In the genomic region with DNA sequence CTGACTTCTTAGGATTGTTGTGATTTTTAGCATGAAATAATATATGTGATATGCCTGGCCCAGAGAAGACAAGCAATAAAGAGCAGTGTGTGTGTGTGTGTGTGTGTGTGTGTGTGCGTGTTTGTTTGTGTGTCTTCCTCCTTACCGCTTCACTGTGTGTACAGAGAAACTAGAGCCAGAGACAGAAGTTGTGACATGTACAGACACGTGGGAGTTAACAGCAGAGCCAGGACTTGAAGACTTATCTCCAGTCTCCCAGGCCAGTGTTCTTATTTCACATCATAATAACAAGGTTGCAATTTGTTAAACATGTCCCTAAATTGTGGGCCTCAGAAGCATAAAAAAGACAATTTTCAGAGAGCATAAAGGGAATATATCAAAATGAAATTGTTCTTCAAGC, we compare ENCODE assay signal across 1 cellular context.
TF ChIP-seq lines count a peak whose summit lies in the region.

No MANE protein-coding gene starts in this region.

TF ChIP-seq in HEK293, 187 proteins besides CTCF, POLR2A, EP300 and RAD21 (continued from another document):
- TF ChIP-seq, protein P1, sequence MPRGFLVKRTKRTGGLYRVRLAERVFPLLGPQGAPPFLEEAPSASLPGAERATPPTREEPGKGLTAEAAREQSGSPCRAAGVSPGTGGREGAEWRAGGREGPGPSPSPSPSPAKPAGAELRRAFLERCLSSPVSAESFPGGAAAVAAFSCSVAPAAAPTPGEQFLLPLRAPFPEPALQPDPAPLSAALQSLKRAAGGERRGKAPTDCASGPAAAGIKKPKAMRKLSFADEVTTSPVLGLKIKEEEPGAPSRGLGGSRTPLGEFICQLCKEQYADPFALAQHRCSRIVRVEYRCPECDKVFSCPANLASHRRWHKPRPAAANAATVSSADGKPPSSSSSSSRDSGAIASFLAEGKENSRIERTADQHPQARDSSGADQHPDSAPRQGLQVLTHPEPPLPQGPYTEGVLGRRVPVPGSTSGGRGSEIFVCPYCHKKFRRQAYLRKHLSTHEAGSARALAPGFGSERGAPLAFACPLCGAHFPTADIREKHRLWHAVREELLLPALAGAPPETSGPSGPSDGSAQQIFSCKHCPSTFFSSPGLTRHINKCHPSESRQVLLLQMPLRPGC (tag by site-specific recombination; IDR thresholded peaks at IDR 0.05) = no peak
- TF ChIP-seq, protein P2, sequence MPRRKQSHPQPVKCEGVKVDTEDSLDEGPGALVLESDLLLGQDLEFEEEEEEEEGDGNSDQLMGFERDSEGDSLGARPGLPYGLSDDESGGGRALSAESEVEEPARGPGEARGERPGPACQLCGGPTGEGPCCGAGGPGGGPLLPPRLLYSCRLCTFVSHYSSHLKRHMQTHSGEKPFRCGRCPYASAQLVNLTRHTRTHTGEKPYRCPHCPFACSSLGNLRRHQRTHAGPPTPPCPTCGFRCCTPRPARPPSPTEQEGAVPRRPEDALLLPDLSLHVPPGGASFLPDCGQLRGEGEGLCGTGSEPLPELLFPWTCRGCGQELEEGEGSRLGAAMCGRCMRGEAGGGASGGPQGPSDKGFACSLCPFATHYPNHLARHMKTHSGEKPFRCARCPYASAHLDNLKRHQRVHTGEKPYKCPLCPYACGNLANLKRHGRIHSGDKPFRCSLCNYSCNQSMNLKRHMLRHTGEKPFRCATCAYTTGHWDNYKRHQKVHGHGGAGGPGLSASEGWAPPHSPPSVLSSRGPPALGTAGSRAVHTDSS (tag by site-specific recombination; IDR thresholded peaks at IDR 0.05) = no peak
- TF ChIP-seq TRIM28 (IDR thresholded peaks at IDR 0.05; ENCODE audit: borderline replicate concordance, low read length) = no peak
- TF ChIP-seq ZNF274 (IDR thresholded peaks at IDR 0.05; ENCODE audit: low read length) = no peak
- no peak for TF ChIP-seq ZNF274 (tag by site-specific recombination; IDR thresholded peaks at IDR 0.05; ENCODE audit: borderline replicate concordance)
- no peak for TF ChIP-seq ZNF350 (tag by site-specific recombination; IDR thresholded peaks at IDR 0.05)
- no peak for TF ChIP-seq ZEB2 (tag by site-specific recombination; IDR thresholded peaks at IDR 0.05)
